In the genomic region with DNA sequence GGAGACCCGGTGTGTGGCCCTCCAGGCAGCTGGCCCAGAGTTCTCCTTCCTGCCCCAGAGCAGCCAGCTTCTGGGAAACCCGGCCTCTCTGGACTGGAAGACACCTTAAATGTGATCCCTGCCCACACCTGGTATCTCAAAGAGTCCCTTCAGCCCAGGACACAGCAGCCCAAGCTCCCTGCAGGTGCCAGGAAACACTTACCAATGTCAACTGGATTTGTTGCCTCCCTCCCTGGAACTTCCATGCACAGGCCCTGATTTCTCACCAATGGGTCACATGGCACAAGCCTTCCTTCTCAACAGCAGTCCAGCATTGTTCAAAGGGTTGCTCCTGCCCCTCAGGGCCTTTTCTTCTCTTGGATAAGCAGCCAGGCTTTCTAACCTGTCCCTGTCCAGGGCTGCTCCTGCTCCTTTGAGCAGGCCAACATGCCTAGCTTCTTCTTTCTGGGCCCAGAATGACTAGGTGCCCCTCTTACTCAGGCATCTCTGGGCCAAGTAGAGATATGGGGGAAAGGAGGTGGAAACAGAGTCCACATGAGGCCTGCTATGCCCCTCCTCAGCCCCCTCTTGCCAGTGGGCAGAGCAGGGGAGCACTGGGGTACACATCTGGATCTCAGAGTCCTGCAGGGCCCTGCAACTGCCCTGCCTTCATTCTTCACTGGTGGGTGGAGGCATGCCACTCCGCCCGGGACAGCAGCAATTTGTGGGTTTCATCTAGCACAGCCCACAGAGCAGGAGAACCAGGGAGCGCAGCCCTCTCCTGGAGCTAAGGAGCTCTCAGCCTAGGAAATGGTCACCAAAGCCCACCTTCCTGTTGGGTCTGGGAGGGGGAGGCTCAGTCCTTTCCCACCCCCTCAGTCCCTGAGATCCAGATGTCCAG, we compare ENCODE assay signal across 1 cellular context.
TF ChIP-seq lines count a peak whose summit lies in the region.

No MANE protein-coding gene starts in this region.

TF ChIP-seq in H1, 55 proteins besides CTCF, POLR2A, EP300 and RAD21:
- TF ChIP-seq RNF2 (IDR thresholded peaks at IDR 0.05; ENCODE audit: borderline replicate concordance, low read depth, low read length, missing control alignments, poor library complexity, severe bottlenecking) (no peak), GTF2F1 (IDR thresholded peaks at IDR 0.05; ENCODE audit: borderline replicate concordance, low read depth, low read length) (no peak), SAP30 (IDR thresholded peaks at IDR 0.05; ENCODE audit: insufficient read depth, insufficient replicate concordance, low read length) (no peak), BACH1 (IDR thresholded peaks at IDR 0.05; ENCODE audit: low read length) (no peak), SP2 (IDR thresholded peaks at IDR 0.05; ENCODE audit: low read length) (no peak), KDM4A (IDR thresholded peaks at IDR 0.05; ENCODE audit: low read depth, low read length, severe bottlenecking) (no peak), GABPA (IDR thresholded peaks at IDR 0.05; ENCODE audit: borderline replicate concordance, insufficient read depth, low read length) (no peak), TBP (IDR thresholded peaks at IDR 0.05; ENCODE audit: low read depth, low read length) (no peak), NANOG (IDR thresholded peaks at IDR 0.05; ENCODE audit: insufficient read depth, low read depth, low read length, poor library complexity, severe bottlenecking) (no peak)
